Comparison of ENCODE assay signal across 9 cellular contexts in the genomic region with DNA sequence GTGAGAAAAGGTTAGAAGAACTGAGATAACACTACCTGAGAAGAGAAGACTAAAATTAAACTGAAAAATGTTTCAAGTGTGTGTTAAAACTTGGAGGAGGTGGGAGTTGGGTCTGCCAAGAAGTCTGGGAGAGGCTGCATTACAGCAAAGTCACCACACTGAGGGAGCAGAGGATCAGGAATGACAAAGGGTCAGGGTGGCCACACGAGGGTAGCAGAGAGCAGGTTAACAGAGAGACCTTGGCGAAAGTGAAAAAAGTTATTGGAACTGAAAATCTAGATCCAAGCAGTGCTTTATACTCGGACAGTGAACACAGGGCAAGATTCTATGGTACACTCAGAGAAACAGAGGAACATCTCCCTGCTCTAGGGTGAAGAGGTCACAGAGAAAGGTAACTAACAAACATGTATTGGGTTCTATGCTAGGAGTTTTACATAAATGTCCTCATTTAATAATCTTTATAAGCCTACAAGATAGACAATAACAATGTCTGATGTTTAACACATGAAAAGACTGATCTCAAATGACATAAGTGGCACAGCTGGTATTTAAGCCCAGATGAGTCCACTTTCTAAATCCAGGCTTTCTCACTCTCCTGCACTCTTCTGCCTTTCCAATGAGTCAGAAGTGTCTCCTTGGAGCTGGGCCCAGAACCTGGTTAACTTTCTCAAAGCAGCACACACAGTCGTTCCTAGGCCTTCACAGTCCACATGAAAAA. TPM values are rescaled to one million over a fixed set of nuclear protein-coding genes. Genes with fewer than 3 reads are reported as not detected.
DNase-seq lines count a peak whose midpoint lies in the region; ATAC-seq, FAIRE-seq and TF ChIP-seq lines count a peak whose summit lies in the region.
"Had no signal": no experiment of that assay in that cellular context is flagged by ENCODE, and none has a peak within 500 bp of the region (broad histone marks: within the 10 kb centered on the region; RNA-seq: fewer than 3 reads in every experiment).

No MANE protein-coding gene starts in this region.

- FAIRE-seq in HTR-8/SVneo (lab: Jason Lieb, UNC) = peak; percentile 59

- no peak for TF ChIP-seq EP300 in esophagus muscularis mucosa (IDR thresholded peaks at IDR 0.05)

- no peaks in the 10 kb centered on the region for H3K4me1 ChIP-seq in OCI-LY7 (ENCODE audit: insufficient read depth, low read length, poor library complexity, severe bottlenecking)
- peaks cover 6 to 10% (median 8%) of the 10 kb centered on the region in 4 donors for H3K4me1 ChIP-seq in esophagus muscularis mucosa

- peaks cover 2% of the 10 kb centered on the region for H3K36me3 Mint-ChIP-seq in nephron progenitor cell (ENCODE audit: low read depth)

- H4K20me1 ChIP-seq in OCI-LY7 (ENCODE audit: insufficient read depth, low read length) = no peaks in the 10 kb centered on the region

- no TSS peak for BruUV-seq in OCI-LY7 (replicated peaks; lab: Mats Ljungman, UMichigan)

- peaks cover 11% of the 10 kb centered on the region for H3K9me3 Mint-ChIP-seq in nephron progenitor cell

- H3K79me2 ChIP-seq in OCI-LY7 (ENCODE audit: insufficient read depth, low read depth, low read length) = no peaks in the 10 kb centered on the region

- H3K27me3 ChIP-seq in esophagus muscularis mucosa = peaks cover 0 to 14% (median 0%) of the 10 kb centered on the region in 4 donors

- H3K27ac ChIP-seq in OCI-LY7 (ENCODE audit: low read depth, low read length, poor library complexity, severe bottlenecking) (no peak overlapping the region), esophagus muscularis mucosa (replicated peaks in 1 of 4) (peak overlapping the region; percentile 49 to 66 (median 62))

- H3K27me3 Mint-ChIP-seq in nephron progenitor cell (ENCODE audit: low read depth, poor library complexity) = peaks cover 3% of the 10 kb centered on the region

- 5% methylated on average over 4 of the region's 4 CpGs for WGBS in esophagus muscularis mucosa

- H3K4me2 ChIP-seq in OCI-LY7 (ENCODE audit: low read length) = no peak overlapping the region

- H2AFZ ChIP-seq in OCI-LY7 (ENCODE audit: low read length) = peak overlapping the region; percentile 55; the same call in 1 of the 2 replicates

- peaks cover 21% of the 10 kb centered on the region for H3K4me1 Mint-ChIP-seq in nephron progenitor cell

- H3K36me3 ChIP-seq in OCI-LY7 (ENCODE audit: insufficient read depth, low read length) (no peaks in the 10 kb centered on the region), esophagus muscularis mucosa (no peaks in the 10 kb centered on the region)

- TF ChIP-seq CTCF in OCI-LY7 (conservative IDR thresholded peaks at IDR 0.05; ENCODE audit: low read length) (peak; percentile 97), esophagus muscularis mucosa (IDR thresholded peaks at IDR 0.05) (peak; percentile 92 to 99 (median 96)), nephron progenitor cell (IDR thresholded peaks at IDR 0.05) (peak; percentile 95)

- H3K9me3 ChIP-seq in OCI-LY7 (ENCODE audit: low read length) = no peaks in the 10 kb centered on the region
- no peaks in the 10 kb centered on the region for H3K9me3 ChIP-seq in esophagus muscularis mucosa

- H3K4me3 ChIP-seq in OCI-LY7 (ENCODE audit: low read depth, low read length, poor library complexity, severe bottlenecking) = no peak overlapping the region
- H3K4me3 ChIP-seq in esophagus muscularis mucosa = no peak overlapping the region

- no peaks in the 10 kb centered on the region for H3K9me2 ChIP-seq in OCI-LY7 (ENCODE audit: insufficient read depth, low read length)

- CTCF ChIA-PET in OCI-LY7 (lab: Charles Lee; ENCODE audit: unreplicated experiment) = no interaction called here

- intact Hi-C loops in OCI-LY7 (cut with micrococcal nuclease; ENCODE audit: unreplicated experiment) (loop anchor here (1.0 to 5.0 kb wide), 2 partner anchors 36 to 50 kb away; no protein-coding TSS in a partner anchor), esophagus muscularis mucosa (cut with DNase I) (loop anchor here (2.0 to 10.0 kb wide), 3 partner anchors 34 to 624 kb away; partner anchors contain the start of gene DUSP23)

- POLR2A ChIA-PET in OCI-LY7 (lab: Charles Lee) = interaction anchor here (0.6 to 1.3 kb wide), 2 partner anchors 838 to 844 kb away, joined by 3 read pairs; no protein-coding TSS in a partner anchor

- peak; percentile 93 for ATAC-seq in GM21515 (IDR thresholded peaks at IDR 0.05; ENCODE audit: unreplicated experiment)
- peak; percentile 82 for ATAC-seq in stimulated activated naive CD8-positive, alpha-beta T cell treated with anti-CD3 and anti-CD28 coated beads, Interleukin-15, Interleukin-2, amounts not matched to agents 100 U/mL and 50 U/mL, for 24 hours

- DNase-seq in DMS79 treated with DMSO at 0.1 percent for 48 hours (lab: John Stamatoyannopoulos, UW) (peak; percentile 81), HTR-8/SVneo (ENCODE audit: insufficient read length, low spot score) (no peak), OCI-LY7 (ENCODE audit: low spot score) (peak; percentile 65), activated T-cell treated with anti-CD3 and anti-CD28 coated beads for 24 hours (ENCODE audit: low read depth) (peak; percentile 53), esophagus muscularis mucosa (ENCODE audit: extremely low spot score) (no peak), nephron progenitor cell (peak; percentile 83)
- peak; percentile 70 for DNase-seq in stimulated activated naive CD8-positive, alpha-beta T cell treated with anti-CD3 and anti-CD28 coated beads, Interleukin-15, Interleukin-2, amounts not matched to agents 100 U/mL and 50 U/mL, for 24 hours

- TF ChIP-seq POLR2A in esophagus muscularis mucosa (IDR thresholded peaks at IDR 0.05; ENCODE audit: low read depth) = no peak

- no peak overlapping the region for H3K27ac Mint-ChIP-seq in nephron progenitor cell

- H3K4me3 Mint-ChIP-seq in nephron progenitor cell = no peak overlapping the region

RNA-seq across cellular contexts. Expression of gene CADM3, which starts 10.3 kb away (rescaled TPM):
- total RNA-seq in OCI-LY7 (2014; rRNA removed; shearing (Covaris generic)) = not detected in 2 replicates
- not detected in 2 replicates for total RNA-seq in OCI-LY7 (2022)
- 10 to 100 TPM; 10.8 to 24.7 (median 20.4) TPM for total RNA-seq in esophagus muscularis mucosa

RNA-seq across cellular contexts. Expression of gene ACKR1, which starts 43.5 kb away (rescaled TPM):
- not detected in 2 replicates for total RNA-seq in OCI-LY7 (2014; rRNA removed; shearing (Covaris generic))
- total RNA-seq in OCI-LY7 (2022) (not detected in 2 replicates), esophagus muscularis mucosa (100 to 1,000 TPM in 2 of 4 donors, 10 to 100 TPM in 2; 31.1 to 315 (median 128) TPM)
- total RNA-seq: mononuclear cell had no signal

Comparison
In these comparisons a context has a peak if more than half of its experiments do, and no peak if none do; other contexts are left out.
1. DNase-seq: peak in DMS79 treated with DMSO at 0.1 percent for 48 hours (single experiment), OCI-LY7 (single experiment), activated T-cell treated with anti-CD3 and anti-CD28 coated beads for 24 hours (single experiment), nephron progenitor cell (single experiment) and stimulated activated naive CD8-positive, alpha-beta T cell treated with anti-CD3 and anti-CD28 coated beads, Interleukin-15, Interleukin-2, amounts not matched to agents 100 U/mL and 50 U/mL, for 24 hours (single experiment); none in HTR-8/SVneo (single experiment) and esophagus muscularis mucosa (single experiment).
2. RNA of gene CADM3, which starts 10.3 kb away (total RNA-seq): 10.8 to 24.7 TPM in esophagus muscularis mucosa; not detected in OCI-LY7; every median in the first group is over 10 times any median in the second.
3. RNA of gene ACKR1, which starts 43.5 kb away (total RNA-seq): 31.1 to 315 TPM in esophagus muscularis mucosa; not detected in OCI-LY7; every median in the first group is over 10 times any median in the second.
4. Peak in every context shown above with its lines, with median percentiles within 50 percentile points of each other: CTCF ChIP-seq.